ENCODE assay signal across 8 cellular contexts in genomic region chr14:24051162-24051788, GRCh38. TPM values are rescaled to one million over a fixed set of nuclear protein-coding genes. Genes with fewer than 3 reads are reported as not detected.
A peak's percentile ranks its signal among the peaks of the same experiment; 100 is the strongest.
DNase-seq lines count a peak whose midpoint lies in the region; ATAC-seq and TF ChIP-seq lines count a peak whose summit lies in the region.

No MANE protein-coding gene starts in this region.

- intact Hi-C loops in aorta (cut with DNase I), result no loop called here

- peaks cover 11% of the 10 kb centered on the region for H3K4me1 ChIP-seq in parathyroid adenoma
- no peaks in the 10 kb centered on the region for H3K4me1 ChIP-seq in aorta (ENCODE audit: control insufficient read depth in 1 of 2, insufficient read depth in 2 of 2, low read length in 2 of 2)

- POLR2A ChIA-PET in BJ (lab: Charles Lee), result no interaction called here
- POLR2A ChIA-PET in T-cell (lab: Charles Lee), result no interaction called here

- H3K36me3 ChIP-seq in BJ (ENCODE audit: control insufficient read depth, insufficient read depth, low read length) (no peaks in the 10 kb centered on the region), parathyroid adenoma (ENCODE audit: control insufficient read depth, insufficient read depth, low read length) (no peaks in the 10 kb centered on the region), aorta (ENCODE audit: control insufficient read depth in 1 of 2, insufficient read depth in 2 of 2, low read length in 1 of 2) (no peaks in the 10 kb centered on the region)

- TF ChIP-seq CTCF in BJ (IDR thresholded peaks at IDR 0.05; ENCODE audit: insufficient read depth, low read depth, low read length) (no peak), fibroblast of villous mesenchyme (IDR thresholded peaks at IDR 0.05; ENCODE audit: insufficient read depth, low read depth, low read length) (no peak), parathyroid adenoma (IDR thresholded peaks at IDR 0.05) (no peak)

- peaks cover 11 to 25% of the 10 kb centered on the region in 2 donors for H3K27me3 Mint-ChIP-seq in T-cell

- peak overlapping the region; percentile 43 for H3K9ac ChIP-seq in parathyroid adenoma

- peak; percentile 12 for ATAC-seq in GM21526 (IDR thresholded peaks at IDR 0.05; ENCODE audit: low FRiP score, unreplicated experiment)
- ATAC-seq in T-cell (replicated peaks in 1 of 4), result peak in 2 of 4 experiments; percentile 9 to 12
- ATAC-seq in aorta (ENCODE audit: low FRiP score), result no peak
- no peak for ATAC-seq in HG03571 (IDR thresholded peaks at IDR 0.05; ENCODE audit: unreplicated experiment)

- H3K9me3 ChIP-seq in parathyroid adenoma (ENCODE audit: control insufficient read depth, low read length) (no peaks in the 10 kb centered on the region), aorta (ENCODE audit: control insufficient read depth, low read length) (no peaks in the 10 kb centered on the region)

- no peaks in the 10 kb centered on the region for H3K79me2 ChIP-seq in parathyroid adenoma

- H3K4me2 ChIP-seq in parathyroid adenoma (ENCODE audit: low read length), result peak overlapping the region; percentile 81

- DNase-seq in BJ (ENCODE audit: low read depth) (no peak), T-cell (peak in 2 of 34 experiments; percentile 5 to 11), fibroblast of villous mesenchyme (ENCODE audit: low read depth) (no peak), NCI-H1694 treated with DMSO at 0.1 percent for 48 hours (lab: John Stamatoyannopoulos, UW) (no peak), aorta (no peak)

- no peaks in the 10 kb centered on the region for H3K36me3 Mint-ChIP-seq in T-cell

- 27 to 28% methylated on average over 20 of the region's 20 CpGs for WGBS in aorta, 2 donors

- H3K4me1 Mint-ChIP-seq in T-cell, result peaks cover 10 to 20% (median 16%) of the 10 kb centered on the region in 3 donors

- peak overlapping the region; percentile 72 for H3K27ac ChIP-seq in parathyroid adenoma
- no peak overlapping the region for H3K27ac ChIP-seq in aorta (ENCODE audit: low read depth in 1 of 2, low read length in 2 of 2)

- CTCF ChIA-PET in BJ (lab: Yijun Ruan, JAX), result interaction anchor here (0.6 to 2.0 kb wide), 9 partner anchors 15 to 257 kb away, joined by 3 to 12 read pairs (median 4); partner anchors contain the start of gene PSME2
- CTCF ChIA-PET in T-cell (lab: Charles Lee), result no interaction called here

- no peak overlapping the region for H3K27ac Mint-ChIP-seq in T-cell

- H3K9me3 Mint-ChIP-seq in T-cell, result no peaks in the 10 kb centered on the region

- peak overlapping the region; percentile 48 for H3K4me3 ChIP-seq in BJ (ENCODE audit: low read depth, low read length)
- H3K4me3 ChIP-seq in fibroblast of villous mesenchyme (ENCODE audit: low read depth, low read length), result peak overlapping the region; percentile 59
- peak overlapping the region; percentile 62 for H3K4me3 ChIP-seq in parathyroid adenoma (ENCODE audit: low read depth, low read length)
- peak overlapping the region in 1 of 2 donors; percentile 45 for H3K4me3 ChIP-seq in aorta (ENCODE audit: low read length in 2 of 2)

- peak overlapping the region; percentile 79 to 83 (median 80) for H3K4me3 Mint-ChIP-seq in T-cell

- H3K27me3 ChIP-seq in BJ (ENCODE audit: control insufficient read depth, insufficient read depth, low read length) (peaks cover 14% of the 10 kb centered on the region), parathyroid adenoma (ENCODE audit: control insufficient read depth, insufficient read depth, low read length) (no peaks in the 10 kb centered on the region), aorta (ENCODE audit: control insufficient read depth in 1 of 2, insufficient read depth in 2 of 2, low read length in 1 of 2) (no peaks in the 10 kb centered on the region)

- peak overlapping the region; percentile 88 for H2AFZ ChIP-seq in parathyroid adenoma

RNA-seq across cellular contexts. Expression of gene CARMIL3, which starts 0.5 kb away (rescaled TPM):
- 0.02 and 0.04 TPM in 2 replicates for polyA plus RNA-seq in BJ (2011; rRNA removed)
- polyA minus RNA-seq in BJ (2011; rRNA and poly(A)+ RNA removed), result 0.05 TPM in 2 replicates
- total RNA-seq in T-cell, result 1 to 10 TPM in 1 of 5 donors, under 1 TPM in 4; 0.38 to 1.9 (median 0.59) TPM
- total RNA-seq in fibroblast of villous mesenchyme, result not detected in 2 replicates
- total RNA-seq in aorta, result under 1 TPM; 0.24 to 0.42 TPM
- under 1 TPM in 1 of 2 donors, not detected in 1; 0.43 TPM for polyA plus RNA-seq in aorta

RNA-seq across cellular contexts. Expression of gene CPNE6, which starts 20.1 kb away (rescaled TPM):
- polyA plus RNA-seq in BJ (2011; rRNA removed) (not detected in 2 replicates), aorta (under 1 TPM; 0.03 to 0.25 TPM)
- polyA minus RNA-seq in BJ (2011; rRNA and poly(A)+ RNA removed), result not detected in 2 replicates
- total RNA-seq in T-cell (not detected), fibroblast of villous mesenchyme (not detected in 2 replicates), aorta (under 1 TPM; 0.71 to 0.99 TPM)

RNA-seq across cellular contexts. Expression of gene PCK2, which starts 42.8 kb away (rescaled TPM):
- 141 and 227 TPM in 2 replicates for polyA plus RNA-seq in BJ (2011; rRNA removed)
- polyA minus RNA-seq in BJ (2011; rRNA and poly(A)+ RNA removed), result 241 and 308 TPM in 2 replicates
- 10 to 100 TPM; 11.8 to 35.5 (median 29.4) TPM for total RNA-seq in T-cell
- 13.0 and 33.2 TPM in 2 replicates for total RNA-seq in fibroblast of villous mesenchyme
- total RNA-seq in aorta, result 10 to 100 TPM; 19.6 to 22.5 TPM
- 10 to 100 TPM; 14.7 to 82.5 TPM for polyA plus RNA-seq in aorta
